Comparison of ENCODE assay signal across 19 cellular contexts in genomic region chr3:60954049-60954448, GRCh38.
DNase-seq lines count a peak whose midpoint lies in the region; FAIRE-seq and TF ChIP-seq lines count a peak whose summit lies in the region.
"Had no signal": no experiment of that assay in that cellular context is flagged by ENCODE, and none has a peak within 500 bp of the region (broad histone marks: within the 10 kb centered on the region; RNA-seq: fewer than 3 reads in every experiment).

No MANE protein-coding gene starts in this region.

- no peak overlapping the region for H2AFZ ChIP-seq in osteoblast (ENCODE audit: low read length)

- H4K20me1 ChIP-seq in osteoblast (ENCODE audit: insufficient read depth, low read length): no peaks in the 10 kb centered on the region
- H4K20me1 ChIP-seq: BLaER1 had no signal

- H3K27me3 ChIP-seq in osteoblast (ENCODE audit: insufficient read depth, low read length): no peaks in the 10 kb centered on the region
- H3K27me3 ChIP-seq: BLaER1, uterus had no signal

- H3K9me3 ChIP-seq in osteoblast (ENCODE audit: low read depth, low read length): no peaks in the 10 kb centered on the region
- H3K9me3 ChIP-seq: uterus had no signal

- H3K36me3 ChIP-seq in osteoblast (ENCODE audit: insufficient read depth, low read length): no peaks in the 10 kb centered on the region
- H3K36me3 ChIP-seq: BLaER1, uterus had no signal

- DNase-seq in AG09309 (ENCODE audit: low read depth): peak; percentile 39
- DNase-seq in HS-5 (ENCODE audit: low read depth): peak; percentile 85
- DNase-seq in osteoblast (ENCODE audit: insufficient read length, low spot score, missing footprints): peak; percentile 84
- DNase-seq in activated T-cell treated with anti-CD3 and anti-CD28 coated beads, Interleukin-2, amount 50 U/mL, for 48 hours: no peak
- no peak for DNase-seq in HUDEP-2 (lab: John Stamatoyannopoulos, UW; ENCODE audit: unreplicated experiment in 76 of 76)
- DNase-seq in DMS 273 treated with DMSO at 0.1 percent for 48 hours (lab: John Stamatoyannopoulos, UW): no peak
- DNase-seq in C1 segment of cervical spinal cord (lab: John Stamatoyannopoulos, UW): no peak
- DNase-seq: activated CD8-positive, alpha-beta T cell treated with anti-CD3 and anti-CD28 coated beads, Interleukin-2, amount 10 ng/mL, durations not matched to agents 7 days and 5 days; central memory CD4-positive, alpha-beta T cell; foreskin melanocyte; Kasumi-1; left colon; NCI-H2227 treated with DMSO at 0.1 percent for 48 hours; NK-92 treated with Interleukin-12 subunit alpha and Interleukin-12 subunit beta, amount 100 ng/mL, for 24 hours; right cardiac atrium; stimulated activated CD4-positive, alpha-beta T cell treated with anti-CD3 and anti-CD28 coated beads, Interleukin-2, amount 100 ng/mL, for 24 hours; uterus had no signal

- peaks cover 13% of the 10 kb centered on the region for H3K4me1 ChIP-seq in osteoblast (ENCODE audit: insufficient read depth, low read length)
- H3K4me1 ChIP-seq: BLaER1, uterus had no signal

- H3K4me2 ChIP-seq in osteoblast (ENCODE audit: insufficient read depth, low read length): peak overlapping the region; percentile 39
- H3K4me2 ChIP-seq: BLaER1 had no signal

- H3K4me3 ChIP-seq in AG09309 (ENCODE audit: control insufficient read depth, low read depth, low read length) (no peak overlapping the region), osteoblast (ENCODE audit: insufficient read depth, low read length) (no peak overlapping the region)
- H3K4me3 ChIP-seq: BLaER1, uterus had no signal

- FAIRE-seq in endometrium (lab: Jason Lieb, UNC): peak; percentile 88

- H3K79me2 ChIP-seq in osteoblast (ENCODE audit: insufficient read depth, low read length): no peaks in the 10 kb centered on the region

- H3K27ac ChIP-seq in osteoblast (ENCODE audit: low read depth, low read length): peak overlapping the region; percentile 74
- H3K27ac ChIP-seq: BLaER1, uterus had no signal

- no peak for TF ChIP-seq CTCF in AG09309 (IDR thresholded peaks at IDR 0.05; ENCODE audit: control insufficient read depth, insufficient read depth, low read depth, low read length, missing control alignments)
- no peak for TF ChIP-seq CTCF in osteoblast (IDR thresholded peaks at IDR 0.05; ENCODE audit: extremely low read depth, low read depth, low read length)

Comparison
In these comparisons a context has a peak if more than half of its experiments do, and no peak if none do; other contexts are left out.
1. DNase-seq: peak in AG09309 (single experiment), HS-5 (single experiment) and osteoblast (single experiment); none in activated T-cell treated with anti-CD3 and anti-CD28 coated beads, Interleukin-2, amount 50 U/mL, for 48 hours (0 of 2), HUDEP-2 (0 of 76), DMS 273 treated with DMSO at 0.1 percent for 48 hours (single experiment) and C1 segment of cervical spinal cord (0 of 14).